1 cellular context compared by ENCODE assay signal in genomic region chr19:15623711-15624318, GRCh38.
TF ChIP-seq lines count a peak whose summit lies in the region.

No MANE protein-coding gene starts in this region.

TF ChIP-seq in SK-N-SH, 30 proteins besides CTCF, POLR2A, EP300 and RAD21:
- TF ChIP-seq REST (IDR thresholded peaks at IDR 0.05; ENCODE audit: low read depth, low read length) (peak; percentile 94), USF1 (IDR thresholded peaks at IDR 0.05; ENCODE audit: borderline replicate concordance, low read depth) (no peak), FOXJ3 (CRISPR knock-in tag; IDR thresholded peaks at IDR 0.05) (no peak)
TF ChIP-seq in SK-N-SH: peak in this region for 1.
